8 cellular contexts compared by ENCODE assay signal in the genomic region with DNA sequence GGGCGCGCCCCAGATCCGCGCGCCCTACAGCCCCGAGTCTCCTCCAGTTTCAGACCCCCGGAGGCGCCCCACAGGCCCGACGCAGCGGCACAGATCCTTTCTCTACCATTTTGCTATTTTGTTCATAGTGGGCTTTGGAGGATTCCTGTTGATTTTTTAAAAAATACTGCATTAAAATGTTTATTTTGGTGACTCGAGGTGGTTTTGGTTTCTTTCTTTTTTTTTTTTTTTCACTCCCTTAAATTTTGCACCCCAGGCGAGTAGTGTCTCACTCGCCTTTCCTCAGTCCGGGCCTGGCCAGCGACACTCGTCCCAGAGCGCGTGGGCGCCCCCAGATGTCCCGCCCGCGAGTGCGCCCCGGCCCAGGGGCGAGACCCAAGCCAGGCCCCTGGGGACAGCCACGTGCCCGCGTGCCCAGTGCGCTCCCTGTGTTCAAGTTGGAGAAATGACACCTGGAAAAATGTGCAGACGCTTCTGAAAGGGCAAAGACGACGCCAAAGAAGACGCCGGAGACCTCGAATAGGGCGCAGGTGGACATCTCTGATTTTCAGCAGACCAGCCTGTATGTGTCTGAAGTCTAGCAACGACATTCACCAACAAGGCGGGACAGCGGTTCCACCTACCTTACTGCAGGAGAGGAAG. TPM values are rescaled to one million over a fixed set of nuclear protein-coding genes. Genes with fewer than 3 reads are reported as not detected.
DNase-seq lines count a peak whose midpoint lies in the region; ATAC-seq and TF ChIP-seq lines count a peak whose summit lies in the region.

No MANE protein-coding gene starts in this region.

- peak; percentile 71 for DNase-seq in CD1c-positive myeloid dendritic cell (ENCODE audit: extremely low spot score)
- DNase-seq in NAMALWA (ENCODE audit: low spot score): peak; percentile 60
- peak; percentile 74 for DNase-seq in SW480 (ENCODE audit: low spot score)
- DNase-seq in endodermal cell: peak; percentile 75
- DNase-seq in mesendoderm: peak; percentile 47
- peak; percentile 2 to 47 for DNase-seq in stimulated activated naive CD8-positive, alpha-beta T cell treated with anti-CD3 and anti-CD28 coated beads, Interleukin-15, amount 100 ng/mL, for 72 hours
- DNase-seq in KG1 (lab: John Stamatoyannopoulos, UW): no peak

- peaks cover 2% of the 10 kb centered on the region for H3K9me3 Mint-ChIP-seq in endodermal cell
- no peaks in the 10 kb centered on the region for H3K9me3 Mint-ChIP-seq in stimulated activated naive CD8-positive, alpha-beta T cell treated with anti-CD3 and anti-CD28 coated beads, Interleukin-15, amount 100 ng/mL, for 72 hours

- H3K9ac ChIP-seq in endodermal cell (ENCODE audit: extremely low read depth, low read length, poor library complexity, severe bottlenecking) (no peak overlapping the region), mesendoderm (ENCODE audit: low read length) (peak overlapping the region; percentile 61)

- H3K27ac ChIP-seq in endodermal cell (ENCODE audit: low read depth, low read length): no peak overlapping the region
- H3K27ac ChIP-seq in mesendoderm (ENCODE audit: low read depth, low read length): no peak overlapping the region

- H3K36me3 ChIP-seq in endodermal cell (ENCODE audit: control insufficient read depth, insufficient read depth, low read length) (no peaks in the 10 kb centered on the region), mesendoderm (ENCODE audit: control insufficient read depth, insufficient read depth, low read length) (no peaks in the 10 kb centered on the region)

- H3K27me3 ChIP-seq in endodermal cell (ENCODE audit: control insufficient read depth, insufficient read depth, low read length, poor library complexity, severe bottlenecking) (peaks cover 14% of the 10 kb centered on the region), mesendoderm (ENCODE audit: insufficient read depth, low read length, poor library complexity) (no peaks in the 10 kb centered on the region)

- WGBS in endodermal cell (ENCODE audit: insufficient coverage in 1 of 2, insufficient read length in 1 of 2), 2 experiments: 13 to 41% methylated on average over 9 to 40 of the region's 40 CpGs
- no CpG with 5 or more reads among the region's 40 CpGs for WGBS in mesendoderm (ENCODE audit: extremely low coverage, insufficient coverage, low lambda C conversion rate)

- peaks cover 4% of the 10 kb centered on the region for H3K4me1 Mint-ChIP-seq in endodermal cell
- H3K4me1 Mint-ChIP-seq in stimulated activated naive CD8-positive, alpha-beta T cell treated with anti-CD3 and anti-CD28 coated beads, Interleukin-15, amount 100 ng/mL, for 72 hours: peaks cover 9% of the 10 kb centered on the region

- TF ChIP-seq CTCF in endodermal cell (conservative IDR thresholded peaks at IDR 0.05): peak; percentile 48

- peaks cover 1% of the 10 kb centered on the region for H3K79me1 ChIP-seq in mesendoderm (ENCODE audit: low read length)

- H3K79me2 ChIP-seq in mesendoderm (ENCODE audit: control insufficient read depth, insufficient read depth, low read length): no peaks in the 10 kb centered on the region

- no peak overlapping the region for H3K4ac ChIP-seq in mesendoderm (ENCODE audit: low read depth, low read length)

- no peak overlapping the region for H2BK15ac ChIP-seq in mesendoderm (replicated peaks; ENCODE audit: low read depth)

- no peak overlapping the region for H2BK120ac ChIP-seq in mesendoderm (ENCODE audit: low read depth, low read length)

- H3K9me3 ChIP-seq in endodermal cell (ENCODE audit: control insufficient read depth, low read length): no peaks in the 10 kb centered on the region

- H3K4me1 ChIP-seq in endodermal cell (ENCODE audit: control insufficient read depth, insufficient read depth, low read length): no peaks in the 10 kb centered on the region
- no peaks in the 10 kb centered on the region for H3K4me1 ChIP-seq in mesendoderm (ENCODE audit: control insufficient read depth, low read depth, low read length)

- TF ChIP-seq POLR2A in GM19193 (IDR thresholded peaks at IDR 0.05; ENCODE audit: extremely low read depth, insufficient read depth, insufficient read length): peak; percentile 43

- H3K27me3 Mint-ChIP-seq in endodermal cell (ENCODE audit: insufficient read depth): peaks cover 46% of the 10 kb centered on the region
- H3K27me3 Mint-ChIP-seq in stimulated activated naive CD8-positive, alpha-beta T cell treated with anti-CD3 and anti-CD28 coated beads, Interleukin-15, amount 100 ng/mL, for 72 hours: peaks cover 47% of the 10 kb centered on the region

- peak overlapping the region; percentile 77 for H3K4me3 ChIP-seq in endodermal cell (ENCODE audit: low read length)
- H3K4me3 ChIP-seq in mesendoderm (ENCODE audit: low read length): no peak overlapping the region

- H3K23ac ChIP-seq in mesendoderm (ENCODE audit: low read length): no peak overlapping the region

- H3K4me2 ChIP-seq in mesendoderm (ENCODE audit: low read length): peak overlapping the region; percentile 66

- no peaks in the 10 kb centered on the region for H3K36me3 Mint-ChIP-seq in endodermal cell (ENCODE audit: low read depth)

- peak; percentile 57 for ATAC-seq in stimulated activated naive CD8-positive, alpha-beta T cell treated with anti-CD3 and anti-CD28 coated beads, Interleukin-15, amount 100 ng/mL, for 72 hours

- H3K27ac Mint-ChIP-seq in endodermal cell: no peak overlapping the region
- peak overlapping the region; percentile 5 to 48 for H3K27ac Mint-ChIP-seq in stimulated activated naive CD8-positive, alpha-beta T cell treated with anti-CD3 and anti-CD28 coated beads, Interleukin-15, amount 100 ng/mL, for 72 hours

- peak overlapping the region; percentile 60 for H3K56ac ChIP-seq in mesendoderm (ENCODE audit: low read length)

- no peak overlapping the region for H2AK5ac ChIP-seq in mesendoderm (ENCODE audit: low read length)

- H3K18ac ChIP-seq in mesendoderm (ENCODE audit: low read length): no peak overlapping the region

- no peak overlapping the region for H2BK5ac ChIP-seq in mesendoderm (ENCODE audit: low read length)

- H3K4me3 Mint-ChIP-seq in endodermal cell: peak overlapping the region; percentile 63
- peak overlapping the region; percentile 83 to 87 for H3K4me3 Mint-ChIP-seq in stimulated activated naive CD8-positive, alpha-beta T cell treated with anti-CD3 and anti-CD28 coated beads, Interleukin-15, amount 100 ng/mL, for 72 hours

- H4K5ac ChIP-seq in mesendoderm (ENCODE audit: low read length): no peak overlapping the region

- no peak overlapping the region for H4K8ac ChIP-seq in mesendoderm (ENCODE audit: low read depth, low read length)

RNA-seq across cellular contexts. Expression of a gene that starts 0.5 kb away (rescaled TPM):
- 10 to 100 TPM; 31.3 to 31.5 TPM for total RNA-seq in endodermal cell
- 11.0 TPM for polyA plus RNA-seq in endodermal cell (2013, experiment 1 of 2)
- polyA plus RNA-seq in endodermal cell (2013, experiment 2 of 2): 9.8 TPM
- 4.3 TPM for polyA plus RNA-seq in mesendoderm (2013, experiment 1 of 2)
- 4.2 TPM for polyA plus RNA-seq in mesendoderm (2013, experiment 2 of 2)

RNA-seq across cellular contexts. Expression of a gene that starts 54.0 kb away (rescaled TPM):
- 10 to 100 TPM; 51.7 to 53.3 TPM for total RNA-seq in endodermal cell
- polyA plus RNA-seq in endodermal cell (2013, experiment 1 of 2): 22.5 TPM
- 22.4 TPM for polyA plus RNA-seq in endodermal cell (2013, experiment 2 of 2)
- 13.9 TPM for polyA plus RNA-seq in mesendoderm (2013, experiment 1 of 2)
- polyA plus RNA-seq in mesendoderm (2013, experiment 2 of 2): 16.4 TPM
